ENCODE assay signal across 1 cellular context in genomic region chr3:3707858-3708768, GRCh38.
TF ChIP-seq lines count a peak whose summit lies in the region.

No MANE protein-coding gene starts in this region.

TF ChIP-seq in H1, 55 proteins besides CTCF, POLR2A, EP300 and RAD21 (continued from another document):
- TF ChIP-seq RNF2 (IDR thresholded peaks at IDR 0.05; ENCODE audit: borderline replicate concordance, low read depth, low read length, missing control alignments, poor library complexity, severe bottlenecking), result no peak
